11 cellular contexts compared by ENCODE assay signal in the genomic region with DNA sequence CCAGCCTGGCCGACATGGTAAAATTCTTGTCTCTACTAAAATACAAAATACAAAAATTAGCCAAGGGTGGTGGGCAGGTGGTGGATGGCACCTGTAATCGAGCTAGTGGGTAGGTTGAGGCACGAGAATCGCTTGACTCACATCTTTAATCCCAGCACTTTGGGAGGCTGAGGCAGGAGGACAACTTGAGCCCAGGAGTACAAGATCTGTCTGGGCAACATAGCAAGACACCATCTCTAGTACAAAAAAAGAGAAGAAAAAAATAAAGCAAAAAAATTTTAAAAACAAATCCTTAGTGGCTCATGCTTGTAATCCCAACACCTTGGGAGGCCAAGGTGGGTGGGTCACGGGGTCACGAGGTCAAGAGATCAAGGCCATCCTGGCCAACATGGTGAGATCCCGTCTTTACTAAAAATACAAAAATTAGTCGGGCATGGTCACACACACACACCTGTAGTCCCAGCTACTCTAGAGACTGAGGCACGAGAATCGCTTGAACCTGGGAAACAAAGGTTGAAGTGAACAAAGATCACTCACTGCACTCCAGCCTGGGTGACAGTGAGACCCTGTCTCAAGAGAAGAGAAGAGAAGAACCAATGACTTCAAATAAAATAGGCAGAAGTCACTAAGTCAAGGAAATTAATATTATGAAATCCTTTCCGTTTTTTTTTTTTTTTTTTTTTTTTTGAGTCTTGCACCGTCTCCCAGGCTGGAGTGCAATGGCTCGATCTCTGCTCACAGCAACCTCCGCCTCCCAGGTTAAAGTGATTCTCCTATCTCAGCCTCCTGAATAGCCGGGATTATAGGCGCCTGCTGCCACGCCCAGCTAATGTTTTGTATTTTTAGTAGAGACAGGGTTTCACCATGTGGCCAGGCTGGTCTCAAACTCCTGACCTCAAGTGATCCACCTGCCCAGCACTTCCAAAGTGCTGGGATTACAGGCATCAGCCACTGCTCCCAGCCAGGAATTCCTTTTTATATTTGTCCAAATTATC. TPM values are rescaled to one million over a fixed set of nuclear protein-coding genes. Genes with fewer than 3 reads are reported as not detected.
A peak's percentile ranks its signal among the peaks of the same experiment; 100 is the strongest.
DNase-seq lines count a peak whose midpoint lies in the region; ATAC-seq, FAIRE-seq and TF ChIP-seq lines count a peak whose summit lies in the region.
"Had no signal": no experiment of that assay in that cellular context is flagged by ENCODE, and none has a peak within 500 bp of the region (broad histone marks: within the 10 kb centered on the region; RNA-seq: fewer than 3 reads in every experiment).

No MANE protein-coding gene starts in this region.

- no peak for TF ChIP-seq CTCF in left lung (IDR thresholded peaks at IDR 0.05)
- TF ChIP-seq CTCF in stomach (IDR thresholded peaks at IDR 0.05): no peak

- intact Hi-C loops in activated CD4-positive, alpha-beta T cell treated with anti-CD3 and anti-CD28 coated beads, Interleukin-2, amount 10 ng/mL, durations not matched to agents 24 days and 14 days (cut with micrococcal nuclease): no loop called here
- intact Hi-C loops in left lung (cut with DNase I) (no loop called here), stomach (cut with DNase I; ENCODE audit: low total_unique reads) (no loop called here)

- peak overlapping the region; percentile 49 for H3K27ac Mint-ChIP-seq in activated CD4-positive, alpha-beta T cell treated with anti-CD3 and anti-CD28 coated beads, Interleukin-2, amount 10 ng/mL, durations not matched to agents 24 days and 14 days
- peak overlapping the region; percentile 78 for H3K27ac Mint-ChIP-seq in activated naive CD8-positive, alpha-beta T cell

- H3K4me1 ChIP-seq in left lung (peaks cover 39 to 86% of the 10 kb centered on the region in 2 donors), stomach (peaks cover 43 to 87% (median 65%) of the 10 kb centered on the region in 4 donors)

- H3K36me3 ChIP-seq in left lung: peaks cover 0 to 13% of the 10 kb centered on the region in 2 donors
- H3K36me3 ChIP-seq in stomach: peaks cover 0 to 14% (median 9%) of the 10 kb centered on the region in 4 donors

- WGBS in stomach, 5 donors: 52 to 57% (median 53%) methylated on average over 17 of the region's 17 CpGs

- no peaks in the 10 kb centered on the region for H3K9me3 ChIP-seq in left lung
- H3K9me3 ChIP-seq in stomach: no peaks in the 10 kb centered on the region

- no peaks in the 10 kb centered on the region for H3K9me3 Mint-ChIP-seq in activated CD4-positive, alpha-beta T cell treated with anti-CD3 and anti-CD28 coated beads, Interleukin-2, amount 10 ng/mL, durations not matched to agents 24 days and 14 days
- no peaks in the 10 kb centered on the region for H3K9me3 Mint-ChIP-seq in activated naive CD8-positive, alpha-beta T cell (ENCODE audit: low read depth)

- no peak for DNase-seq in activated CD4-positive, alpha-beta T cell treated with anti-CD3 and anti-CD28 coated beads, Interleukin-2, amount 10 ng/mL, durations not matched to agents 24 days and 14 days
- DNase-seq in activated CD4-positive, alpha-beta T cell treated with anti-CD3 and anti-CD28 coated beads, Interleukin-2, amount 50 U/mL, for 1 hour: no peak
- DNase-seq in left lung: no peak
- no peak for DNase-seq in stomach
- DNase-seq in NCI-H1105 (lab: John Stamatoyannopoulos, UW): no peak
- DNase-seq in urothelium cell line (ENCODE audit: low spot score): no peak
- DNase-seq in KBM-7: no peak
- DNase-seq: NCI-H446 treated with DMSO at 0.1 percent for 48 hours had no signal

- H3K4me3 Mint-ChIP-seq in activated CD4-positive, alpha-beta T cell treated with anti-CD3 and anti-CD28 coated beads, Interleukin-2, amount 10 ng/mL, durations not matched to agents 24 days and 14 days: no peak overlapping the region
- H3K4me3 Mint-ChIP-seq in activated naive CD8-positive, alpha-beta T cell: peak overlapping the region; percentile 58

- no peak for ATAC-seq in left lung

- H3K27ac ChIP-seq in left lung: peak overlapping the region; percentile 54 to 61
- peak overlapping the region in 4 of 5 donors; percentile 2 to 72 (median 57) for H3K27ac ChIP-seq in stomach
- H3K27ac ChIP-seq: KMS-11 had no signal

- no peak for TF ChIP-seq POLR2A in stomach (IDR thresholded peaks at IDR 0.05)

- FAIRE-seq in urothelium cell line (lab: Jason Lieb, UNC): no peak
- FAIRE-seq: A204.1 had no signal

- no peak for TF ChIP-seq EP300 in stomach (IDR thresholded peaks at IDR 0.05)

- H3K36me3 Mint-ChIP-seq in activated CD4-positive, alpha-beta T cell treated with anti-CD3 and anti-CD28 coated beads, Interleukin-2, amount 10 ng/mL, durations not matched to agents 24 days and 14 days (ENCODE audit: low read depth): peaks cover 31% of the 10 kb centered on the region
- H3K36me3 Mint-ChIP-seq in activated naive CD8-positive, alpha-beta T cell: no peaks in the 10 kb centered on the region

- H3K4me3 ChIP-seq in left lung (peak overlapping the region in 1 of 2 donors; percentile 4), stomach (peak overlapping the region in 1 of 4 donors; percentile 6)

- in situ Hi-C loops in KBM-7 (cut with MboI; ENCODE audit: low pct_unique_long_range_greater_than_20kb, low sequenced_read_pairs): no loop called here

- H3K27me3 Mint-ChIP-seq in activated CD4-positive, alpha-beta T cell treated with anti-CD3 and anti-CD28 coated beads, Interleukin-2, amount 10 ng/mL, durations not matched to agents 24 days and 14 days: no peaks in the 10 kb centered on the region
- H3K27me3 Mint-ChIP-seq in activated naive CD8-positive, alpha-beta T cell: no peaks in the 10 kb centered on the region

- H3K27me3 ChIP-seq in left lung: no peaks in the 10 kb centered on the region
- H3K27me3 ChIP-seq in stomach: no peaks in the 10 kb centered on the region

- H3K4me1 Mint-ChIP-seq in activated CD4-positive, alpha-beta T cell treated with anti-CD3 and anti-CD28 coated beads, Interleukin-2, amount 10 ng/mL, durations not matched to agents 24 days and 14 days: peaks cover 39% of the 10 kb centered on the region
- H3K4me1 Mint-ChIP-seq in activated naive CD8-positive, alpha-beta T cell (ENCODE audit: low read depth): peaks cover 47% of the 10 kb centered on the region

RNA-seq across cellular contexts. Expression of a gene that starts 4.9 kb away (rescaled TPM):
- 381 and 391 TPM in 2 replicates for total RNA-seq in activated CD4-positive, alpha-beta T cell treated with anti-CD3 and anti-CD28 coated beads, Interleukin-2, amount 10 ng/mL, durations not matched to agents 24 days and 14 days
- total RNA-seq in left lung (100 to 1,000 TPM; 480 to 625 TPM), stomach (100 to 1,000 TPM; 107 to 380 (median 374) TPM)
- polyA plus RNA-seq in stomach: 100 to 1,000 TPM; 218 to 461 (median 340) TPM

RNA-seq across cellular contexts. Expression of a gene that starts 5.4 kb away (rescaled TPM):
- 18.7 and 21.2 TPM in 2 replicates for total RNA-seq in activated CD4-positive, alpha-beta T cell treated with anti-CD3 and anti-CD28 coated beads, Interleukin-2, amount 10 ng/mL, durations not matched to agents 24 days and 14 days
- total RNA-seq in left lung (10 to 100 TPM; 37.2 to 41.5 TPM), stomach (10 to 100 TPM in 4 of 5 donors, not detected in 1; 10.3 to 39.8 (median 18.4) TPM)
- 10 to 100 TPM; 18.3 to 31.2 (median 22.1) TPM for polyA plus RNA-seq in stomach

RNA-seq across cellular contexts. Expression of a gene that starts 15.4 kb away (rescaled TPM):
- total RNA-seq in activated CD4-positive, alpha-beta T cell treated with anti-CD3 and anti-CD28 coated beads, Interleukin-2, amount 10 ng/mL, durations not matched to agents 24 days and 14 days: 2.6 and 3.7 TPM in 2 replicates
- total RNA-seq in left lung (1 to 10 TPM; 5.9 to 8.8 TPM), stomach (10 to 100 TPM in 4 of 5 donors, 1 to 10 TPM in 1; 4.5 to 27.8 (median 14.7) TPM)
- 10 to 100 TPM in 1 of 3 donors, 1 to 10 TPM in 2; 6.9 to 15.0 (median 8.4) TPM for polyA plus RNA-seq in stomach

RNA-seq across cellular contexts. Expression of a gene that starts 22.3 kb away (rescaled TPM):
- 11.1 and 12.6 TPM in 2 replicates for total RNA-seq in activated CD4-positive, alpha-beta T cell treated with anti-CD3 and anti-CD28 coated beads, Interleukin-2, amount 10 ng/mL, durations not matched to agents 24 days and 14 days
- total RNA-seq in left lung (10 to 100 TPM; 17.1 to 23.4 TPM), stomach (10 to 100 TPM in 3 of 5 donors, 1 to 10 TPM in 2; 2.3 to 19.7 (median 10.6) TPM)
- polyA plus RNA-seq in stomach: 1 to 10 TPM; 3.5 to 7.3 (median 4.5) TPM

RNA-seq across cellular contexts. Expression of a gene that starts 48.7 kb away (rescaled TPM):
- total RNA-seq in activated CD4-positive, alpha-beta T cell treated with anti-CD3 and anti-CD28 coated beads, Interleukin-2, amount 10 ng/mL, durations not matched to agents 24 days and 14 days: 190 and 200 TPM in 2 replicates
- total RNA-seq in left lung: 100 to 1,000 TPM; 468 to 518 TPM
- 100 to 1,000 TPM in 3 of 5 donors, 10 to 100 TPM in 2; 58.4 to 350 (median 155) TPM for total RNA-seq in stomach
- polyA plus RNA-seq in stomach: 100 to 1,000 TPM; 344 to 452 (median 355) TPM
